In genomic region chr1:248847181-248847955, GRCh38 we compare ENCODE assay signal across 1 cellular context.
TF ChIP-seq lines count a peak whose summit lies in the region.

No MANE protein-coding gene starts in this region.

TF ChIP-seq in HepG2, 621 proteins besides CTCF, POLR2A, EP300 and RAD21:
- no peak for TF ChIP-seq FUBP1 (CRISPR knock-in tag; IDR thresholded peaks at IDR 0.05; ENCODE audit: borderline replicate concordance)
- TF ChIP-seq RXRA (CRISPR knock-in tag; IDR thresholded peaks at IDR 0.05) = no peak
- TF ChIP-seq RBM22 (optimal IDR thresholded peaks at IDR 0.05; ENCODE audit: low read length) = peak; percentile 32
- TF ChIP-seq ZNF569 (CRISPR knock-in tag; IDR thresholded peaks at IDR 0.05; ENCODE audit: borderline replicate concordance) = no peak
- TF ChIP-seq ARNT (IDR thresholded peaks at IDR 0.05) = no peak
- no peak for TF ChIP-seq ZNF205 (CRISPR knock-in tag; IDR thresholded peaks at IDR 0.05)
